Comparison of ENCODE assay signal across 31 cellular contexts in the genomic region with DNA sequence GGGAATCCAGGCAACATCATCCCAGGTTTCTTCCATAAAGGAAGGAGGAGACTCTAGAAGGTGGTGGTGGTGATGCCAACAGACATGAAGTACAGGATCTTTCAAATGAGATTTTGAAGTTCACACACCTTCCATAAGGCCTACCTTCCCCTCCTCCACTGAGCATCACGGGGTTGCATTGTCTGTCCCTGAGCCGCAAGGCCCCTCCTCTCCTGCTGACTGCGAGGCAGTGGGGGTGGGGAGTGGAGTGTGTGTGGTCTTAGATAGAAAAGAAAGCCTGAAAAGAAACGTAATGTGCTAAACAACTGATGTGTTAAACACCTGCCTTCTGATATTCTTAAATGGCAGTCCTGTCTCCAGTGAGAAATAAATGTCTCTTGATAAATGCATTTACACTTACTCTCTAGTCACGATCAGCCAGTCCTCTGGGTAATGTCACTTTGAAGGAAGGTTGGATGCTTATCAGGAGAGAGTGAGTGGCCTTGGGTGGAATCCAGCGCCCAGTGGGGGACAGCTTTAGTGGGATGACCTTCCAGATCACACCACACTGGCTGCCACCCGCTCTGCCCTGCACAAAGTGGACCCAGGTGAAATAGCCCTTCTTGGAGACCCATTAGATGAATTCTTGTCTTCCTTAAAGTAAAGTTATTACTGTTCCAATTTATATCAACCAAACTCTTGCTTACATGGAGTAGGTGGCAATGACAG. TPM values are rescaled to one million over a fixed set of nuclear protein-coding genes. Genes with fewer than 3 reads are reported as not detected.
DNase-seq lines count a peak whose midpoint lies in the region; ATAC-seq, FAIRE-seq and TF ChIP-seq lines count a peak whose summit lies in the region.
"Had no signal": no experiment of that assay in that cellular context is flagged by ENCODE, and none has a peak within 500 bp of the region (broad histone marks: within the 10 kb centered on the region; RNA-seq: fewer than 3 reads in every experiment).

No MANE protein-coding gene starts in this region.

- H3K23me2 ChIP-seq in H9 (ENCODE audit: insufficient read length, low read depth, low read length, poor library complexity, severe bottlenecking) = no peaks in the 10 kb centered on the region

- no peak overlapping the region for H2BK12ac ChIP-seq in H9 (ENCODE audit: insufficient read length, low read depth, low read length)

- H2BK20ac ChIP-seq in H9 (ENCODE audit: low read depth, low read length, poor library complexity, severe bottlenecking) = no peak overlapping the region

- POLR2A ChIA-PET in A549 (lab: Yijun Ruan, JAX) = no interaction called here

- 83% methylated on average over 7 of the region's 7 CpGs for WGBS in A549 (ENCODE audit: missing lambda C conversion rate)
- WGBS in H9 (ENCODE audit: extremely low coverage, insufficient read length, low lambda C conversion rate) = no CpG with 5 or more reads among the region's 7 CpGs
- WGBS in endodermal cell (ENCODE audit: insufficient coverage in 1 of 2, insufficient read length in 1 of 2), 2 experiments = 43 to 48% methylated on average over 3 to 7 of the region's 7 CpGs
- WGBS in mesendoderm (ENCODE audit: extremely low coverage, insufficient coverage, low lambda C conversion rate) = no CpG with 5 or more reads among the region's 7 CpGs
- 63 to 68% methylated on average over 7 of the region's 7 CpGs for WGBS in lower leg skin, 2 donors

- H3K4me2 ChIP-seq in A549 (no peak overlapping the region), H9 (ENCODE audit: insufficient read depth, insufficient read length, low read length) (no peak overlapping the region), mesendoderm (ENCODE audit: low read length) (no peak overlapping the region)

- H3K4me3 Mint-ChIP-seq in H9 (no peak overlapping the region; a peak in 1 of 5 replicates), endodermal cell (no peak overlapping the region)
- H3K4me3 Mint-ChIP-seq: activated CD4-positive, alpha-beta memory T cell treated with anti-CD3 and anti-CD28 coated beads for 36 hours; activated T-helper 1 cell treated with anti-CD3 and anti-CD28 coated beads, Interleukin-12 subunit alpha, Interleukin-12 subunit beta, Interleukin-2, Interleukin-4 antibody, amounts not matched to agents 30 ng/mL and 10 ng/mL and 1 ng/mL, durations not matched to agents 14 hours and 24 hours and 36 hours; effector memory CD8-positive, alpha-beta T cell; nephron had no signal

- no peak overlapping the region for H2BK5ac ChIP-seq in H9 (ENCODE audit: insufficient read length, low read length)
- no peak overlapping the region for H2BK5ac ChIP-seq in mesendoderm (ENCODE audit: low read length)

- H3K36me3 Mint-ChIP-seq in H9 (ENCODE audit: insufficient read depth in 1 of 3, low read depth in 3 of 3) (no peaks in the 10 kb centered on the region), endodermal cell (ENCODE audit: low read depth) (no peaks in the 10 kb centered on the region)
- H3K36me3 Mint-ChIP-seq: activated CD4-positive, alpha-beta memory T cell treated with anti-CD3 and anti-CD28 coated beads for 36 hours had no signal

- H3K4me1 Mint-ChIP-seq in H9 (peaks cover 15 to 16% of the 10 kb centered on the region in 2 experiments), endodermal cell (peaks cover 15% of the 10 kb centered on the region)
- H3K4me1 Mint-ChIP-seq: nephron had no signal

- no peak for FAIRE-seq in A549 (lab: Jason Lieb, UNC)
- FAIRE-seq: GM12892, K562 had no signal

- H4K8ac ChIP-seq in H9 (replicated peaks; ENCODE audit: insufficient read length, low read depth, low read length) (no peak overlapping the region), mesendoderm (ENCODE audit: low read depth, low read length) (no peak overlapping the region)

- intact Hi-C loops in lower leg skin (cut with DNase I; ENCODE audit: low total_unique reads) (loop anchor here (10.0 kb wide), 1 partner anchor 114 kb away; no protein-coding TSS in a partner anchor), lower lobe of right lung (cut with DNase I) (no loop called here)

- TF ChIP-seq EP300 in A549 (IDR thresholded peaks at IDR 0.05) = no peak

- H3K79me1 ChIP-seq in H9 (ENCODE audit: insufficient read depth, low read depth, low read length, poor library complexity, severe bottlenecking) = no peaks in the 10 kb centered on the region
- no peaks in the 10 kb centered on the region for H3K79me1 ChIP-seq in mesendoderm (ENCODE audit: low read length)

- CTCF ChIA-PET in A549 (lab: Yijun Ruan, JAX) = interaction anchor here (1.3 kb wide), 1 partner anchor 11 kb away, joined by 4 read pairs; no protein-coding TSS in a partner anchor

- H3K4me3 ChIP-seq in A549 = no peak overlapping the region
- peak overlapping the region; percentile 23 for H3K4me3 ChIP-seq in endodermal cell (ENCODE audit: low read length)
- H3K4me3 ChIP-seq in mesendoderm (ENCODE audit: low read length) = no peak overlapping the region
- H3K4me3 ChIP-seq in lower leg skin (ENCODE audit: low read depth, poor library complexity, severe bottlenecking) = no peak overlapping the region
- H3K4me3 ChIP-seq in lower lobe of right lung = no peak overlapping the region
- H3K4me3 ChIP-seq: K562, stomach had no signal

- no peak overlapping the region for H2AK5ac ChIP-seq in H9 (ENCODE audit: insufficient read length, low read length)
- H2AK5ac ChIP-seq in mesendoderm (ENCODE audit: low read length) = no peak overlapping the region

- DNase-seq in A549 (ENCODE audit: low read depth in 1 of 2, low spot score in 1 of 2) (no peak), H9 (peak; percentile 45), endodermal cell (peak; percentile 73), mesendoderm (peak; percentile 64), lower leg skin (ENCODE audit: low spot score in 2 of 2) (no peak), T-helper 2 cell (no peak), lower lobe of right lung (no peak)
- DNase-seq: activated CD4-positive, alpha-beta memory T cell treated with anti-CD3 and anti-CD28 coated beads for 36 hours; activated CD4-positive, alpha-beta T cell treated with anti-CD3 and anti-CD28 coated beads for 1 hour; activated naive CD4-positive, alpha-beta T cell treated with Interleukin-2 at 50 U/mL for 16 hours; central memory CD4-positive, alpha-beta T cell; cortex of kidney; effector memory CD8-positive, alpha-beta T cell; erythroblast; glutamatergic neuron; mammary epithelial cell; NCI-H1048; NCI-H524; NK-92 treated with Interleukin-12 subunit alpha and Interleukin-12 subunit beta, amount 100 ng/mL, for 24 hours; SHP77; stimulated activated CD4-positive, alpha-beta T cell treated with anti-CD3 and anti-CD28 coated beads, Interleukin-1b, Interleukin-23, amount 100 ng/mL, for 48 hours; stomach had no signal

- H3K27me3 ChIP-seq in H9 (ENCODE audit: insufficient read depth, low read length) (no peaks in the 10 kb centered on the region), endodermal cell (ENCODE audit: control insufficient read depth, insufficient read depth, low read length, poor library complexity, severe bottlenecking) (no peaks in the 10 kb centered on the region), mesendoderm (ENCODE audit: insufficient read depth, low read length, poor library complexity) (no peaks in the 10 kb centered on the region), lower lobe of right lung (ENCODE audit: low read depth) (no peaks in the 10 kb centered on the region)
- H3K27me3 ChIP-seq: stomach had no signal

- H4K20me1 ChIP-seq in H9 (ENCODE audit: control insufficient read depth, insufficient read depth, insufficient read length) = no peaks in the 10 kb centered on the region

- H2AFZ ChIP-seq in H9 (ENCODE audit: low read length) = no peak overlapping the region
- H2AFZ ChIP-seq: parathyroid adenoma had no signal

- H3K23ac ChIP-seq in H9 (ENCODE audit: insufficient read length, low read depth, low read length) = no peak overlapping the region
- no peak overlapping the region for H3K23ac ChIP-seq in mesendoderm (ENCODE audit: low read length)

- H3K9me3 Mint-ChIP-seq in H9 = no peaks in the 10 kb centered on the region
- H3K9me3 Mint-ChIP-seq in endodermal cell = no peaks in the 10 kb centered on the region
- H3K9me3 Mint-ChIP-seq: activated CD4-positive, alpha-beta memory T cell treated with anti-CD3 and anti-CD28 coated beads for 36 hours; activated T-helper 1 cell treated with anti-CD3 and anti-CD28 coated beads, Interleukin-12 subunit alpha, Interleukin-12 subunit beta, Interleukin-2, Interleukin-4 antibody, amounts not matched to agents 30 ng/mL and 10 ng/mL and 1 ng/mL, durations not matched to agents 14 hours and 24 hours and 36 hours; effector memory CD8-positive, alpha-beta T cell; nephron had no signal

- H3K27ac ChIP-seq in A549 = peak overlapping the region; percentile 13 to 57; a peak in 4 of 6 replicates
- H3K27ac ChIP-seq in H9 (ENCODE audit: insufficient read length, low read depth, low read length) = no peak overlapping the region
- H3K27ac ChIP-seq in endodermal cell (ENCODE audit: low read depth, low read length) = no peak overlapping the region
- no peak overlapping the region for H3K27ac ChIP-seq in mesendoderm (ENCODE audit: low read depth, low read length)
- no peak overlapping the region for H3K27ac ChIP-seq in lower lobe of right lung
- H3K27ac ChIP-seq: parathyroid adenoma, stomach had no signal

- no peak overlapping the region for H3K4ac ChIP-seq in H9 (ENCODE audit: low read depth, low read length)
- H3K4ac ChIP-seq in mesendoderm (ENCODE audit: low read depth, low read length) = no peak overlapping the region

- no peak overlapping the region for H4K91ac ChIP-seq in H9 (ENCODE audit: insufficient read length, low read depth, low read length)

- TF ChIP-seq CTCF in A549 (IDR thresholded peaks at IDR 0.05) (no peak), H9 (conservative IDR thresholded peaks at IDR 0.05) (no peak), endodermal cell (conservative IDR thresholded peaks at IDR 0.05) (no peak), lower leg skin (IDR thresholded peaks at IDR 0.05) (no peak), lower lobe of right lung (IDR thresholded peaks at IDR 0.05) (no peak)

- no peak overlapping the region for H3K14ac ChIP-seq in H9 (ENCODE audit: insufficient read depth, low read length)

- TF ChIP-seq POLR2A in A549 (IDR thresholded peaks at IDR 0.05; ENCODE audit: low read length) (no peak), lower leg skin (IDR thresholded peaks at IDR 0.05) (no peak)

- no peak overlapping the region for H4K5ac ChIP-seq in H9 (ENCODE audit: insufficient read length, low read depth, low read length)
- no peak overlapping the region for H4K5ac ChIP-seq in mesendoderm (ENCODE audit: low read length)

- no peaks in the 10 kb centered on the region for H3K79me2 ChIP-seq in H9 (ENCODE audit: insufficient read depth, low read length)
- H3K79me2 ChIP-seq in mesendoderm (ENCODE audit: control insufficient read depth, insufficient read depth, low read length) = no peaks in the 10 kb centered on the region
- H3K79me2 ChIP-seq: parathyroid adenoma had no signal

- no peak for ATAC-seq in A549
- no peak for ATAC-seq in lower lobe of right lung
- ATAC-seq: effector memory CD8-positive, alpha-beta T cell; K562 had no signal

- H3K36me3 ChIP-seq in endodermal cell (ENCODE audit: control insufficient read depth, insufficient read depth, low read length) (no peaks in the 10 kb centered on the region), mesendoderm (ENCODE audit: control insufficient read depth, insufficient read depth, low read length) (no peaks in the 10 kb centered on the region), lower lobe of right lung (no peaks in the 10 kb centered on the region)
- H3K36me3 ChIP-seq: stomach had no signal

- H3T11ph ChIP-seq in H9 (ENCODE audit: low read length) = no peak overlapping the region

- TF ChIP-seq RAD21 in A549 (conservative IDR thresholded peaks at IDR 0.05 in 1 of 2, IDR thresholded peaks at IDR 0.05 in 1 of 2) = no peak

- 0 out of 7 replicates have a peak overlapping the region, but pooled peaks of 1 of the 3 experiments have one; percentile 27 for H3K27ac Mint-ChIP-seq in H9
- H3K27ac Mint-ChIP-seq in endodermal cell = no peak overlapping the region
- H3K27ac Mint-ChIP-seq: activated CD4-positive, alpha-beta memory T cell treated with anti-CD3 and anti-CD28 coated beads for 36 hours; activated T-helper 1 cell treated with anti-CD3 and anti-CD28 coated beads, Interleukin-12 subunit alpha, Interleukin-12 subunit beta, Interleukin-2, Interleukin-4 antibody, amounts not matched to agents 30 ng/mL and 10 ng/mL and 1 ng/mL, durations not matched to agents 14 hours and 24 hours and 36 hours; effector memory CD8-positive, alpha-beta T cell; nephron had no signal

- no peak overlapping the region for H2BK120ac ChIP-seq in H9 (ENCODE audit: low read depth, low read length, poor library complexity, severe bottlenecking)
- H2BK120ac ChIP-seq in mesendoderm (ENCODE audit: low read depth, low read length) = no peak overlapping the region

- H2BK15ac ChIP-seq in H9 (ENCODE audit: low read depth, low read length) (no peak overlapping the region), mesendoderm (replicated peaks; ENCODE audit: low read depth) (no peak overlapping the region)

- H3K18ac ChIP-seq in H9 (ENCODE audit: insufficient read length, low read depth, low read length) (no peak overlapping the region), mesendoderm (ENCODE audit: low read length) (no peak overlapping the region)

- peaks cover 17% of the 10 kb centered on the region for H3K4me1 ChIP-seq in A549
- H3K4me1 ChIP-seq in H9 (ENCODE audit: insufficient read depth, low read length) = peaks cover 8% of the 10 kb centered on the region; the same call in 1 of the 2 replicates
- H3K4me1 ChIP-seq in endodermal cell (ENCODE audit: control insufficient read depth, insufficient read depth, low read length) = peaks cover 9% of the 10 kb centered on the region
- H3K4me1 ChIP-seq in mesendoderm (ENCODE audit: control insufficient read depth, low read depth, low read length) = peaks cover 9% of the 10 kb centered on the region
- peaks cover 6% of the 10 kb centered on the region for H3K4me1 ChIP-seq in lower lobe of right lung
- H3K4me1 ChIP-seq: parathyroid adenoma had no signal

- H3K56ac ChIP-seq in H9 (ENCODE audit: insufficient read length, low read depth, low read length) (no peak overlapping the region), mesendoderm (ENCODE audit: low read length) (peak overlapping the region; percentile 60)

- H3K9me3 ChIP-seq in A549 (no peaks in the 10 kb centered on the region), H9 (ENCODE audit: control insufficient read depth, low read depth, low read length) (no peaks in the 10 kb centered on the region), endodermal cell (ENCODE audit: control insufficient read depth, low read length) (no peaks in the 10 kb centered on the region), lower lobe of right lung (no peaks in the 10 kb centered on the region)
- H3K9me3 ChIP-seq: stomach had no signal

- H3K27me3 Mint-ChIP-seq in H9 (ENCODE audit: low read depth) = peaks cover 2% of the 10 kb centered on the region; the same call in 1 of the 2 replicates
- H3K27me3 Mint-ChIP-seq in endodermal cell (ENCODE audit: insufficient read depth) = no peaks in the 10 kb centered on the region
- H3K27me3 Mint-ChIP-seq: activated CD4-positive, alpha-beta memory T cell treated with anti-CD3 and anti-CD28 coated beads for 36 hours had no signal

- H3K9ac ChIP-seq in H9 (ENCODE audit: extremely low read depth, insufficient read length, low read length) (no peak overlapping the region), endodermal cell (ENCODE audit: extremely low read depth, low read length, poor library complexity, severe bottlenecking) (no peak overlapping the region), mesendoderm (ENCODE audit: low read length) (no peak overlapping the region)
- H3K9ac ChIP-seq: parathyroid adenoma had no signal

RNA-seq across cellular contexts. Expression of gene SCYGR5, which starts 5.4 kb away (rescaled TPM):
- polyA plus RNA-seq in A549 (2011; rRNA removed) (not detected in 2 replicates), A549 (2017; fragmentation: RNase III; extraction: RNeasy Plus Mini Kit Qiagen cat#74134 plus additional on column Dnase treatment) (not detected in 3 replicates)
- not detected in 2 replicates for polyA plus RNA-seq in A549 (2012; cell fraction: cytosol; rRNA removed)
- polyA plus RNA-seq in A549 (2012; cell fraction: nucleus; rRNA removed) = not detected in 2 replicates
- polyA minus RNA-seq in A549 (2011; rRNA and poly(A)+ RNA removed) = not detected in 2 replicates
- total RNA-seq in H9 (2021) (not detected in 2 replicates), endodermal cell (not detected), lower leg skin (not detected), lower lobe of right lung (not detected)
- not detected for polyA plus RNA-seq in endodermal cell (2013, experiment 1 of 2)
- polyA plus RNA-seq in endodermal cell (2013, experiment 2 of 2) = not detected
- not detected for polyA plus RNA-seq in mesendoderm (2013, experiment 1 of 2)
- not detected for polyA plus RNA-seq in mesendoderm (2013, experiment 2 of 2)
- total RNA-seq: activated CD4-positive, alpha-beta memory T cell treated with anti-CD3 and anti-CD28 coated beads for 36 hours; activated T-helper 1 cell treated with anti-CD3 and anti-CD28 coated beads, Interleukin-12 subunit alpha, Interleukin-12 subunit beta, Interleukin-2, Interleukin-4 antibody, amounts not matched to agents 30 ng/mL and 10 ng/mL and 1 ng/mL, durations not matched to agents 14 hours and 24 hours and 36 hours; K562; mammary epithelial cell; stomach; T-helper 2 cell treated with Interferon-gamma antibody and Interleukin-4, amounts not matched to agents 100 ng/mL and 5 ng/mL, for 36 hours had no signal
- polyA plus RNA-seq: AG04450, BJ, K562, mammary epithelial cell, stomach, thymus had no signal

RNA-seq across cellular contexts. Expression of gene SCYGR4, which starts 43.9 kb away (rescaled TPM):
- polyA plus RNA-seq in A549 (2011; rRNA removed) = not detected in 2 replicates
- polyA plus RNA-seq in A549 (2012; cell fraction: cytosol; rRNA removed) = not detected in 2 replicates
- 0.06 TPM in 2 replicates for polyA plus RNA-seq in A549 (2012; cell fraction: nucleus; rRNA removed)
- polyA plus RNA-seq in A549 (2017; fragmentation: RNase III; extraction: RNeasy Plus Mini Kit Qiagen cat#74134 plus additional on column Dnase treatment) = not detected in 3 replicates
- polyA minus RNA-seq in A549 (2011; rRNA and poly(A)+ RNA removed) = not detected in 2 replicates
- not detected in 2 replicates for total RNA-seq in H9 (2021)
- not detected for total RNA-seq in endodermal cell
- polyA plus RNA-seq in endodermal cell (2013, experiment 1 of 2) = not detected
- polyA plus RNA-seq in endodermal cell (2013, experiment 2 of 2) = not detected
- not detected for polyA plus RNA-seq in mesendoderm (2013, experiment 1 of 2)
- polyA plus RNA-seq in mesendoderm (2013, experiment 2 of 2) = not detected
- 1 to 10 TPM in 1 of 4 donors, not detected in 3; 5.1 TPM for total RNA-seq in lower leg skin
- not detected for total RNA-seq in lower lobe of right lung
- total RNA-seq: activated CD4-positive, alpha-beta memory T cell treated with anti-CD3 and anti-CD28 coated beads for 36 hours; activated T-helper 1 cell treated with anti-CD3 and anti-CD28 coated beads, Interleukin-12 subunit alpha, Interleukin-12 subunit beta, Interleukin-2, Interleukin-4 antibody, amounts not matched to agents 30 ng/mL and 10 ng/mL and 1 ng/mL, durations not matched to agents 14 hours and 24 hours and 36 hours; K562; mammary epithelial cell; stomach; T-helper 2 cell treated with Interferon-gamma antibody and Interleukin-4, amounts not matched to agents 100 ng/mL and 5 ng/mL, for 36 hours had no signal
- polyA plus RNA-seq: AG04450, BJ, mammary epithelial cell, stomach, thymus had no signal

RNA-seq across cellular contexts. Expression of gene SCYGR3, which starts 46.5 kb away (rescaled TPM):
- not detected in 2 replicates for polyA plus RNA-seq in A549 (2011; rRNA removed)
- not detected in 2 replicates for polyA plus RNA-seq in A549 (2012; cell fraction: cytosol; rRNA removed)
- polyA plus RNA-seq in A549 (2012; cell fraction: nucleus; rRNA removed) = not detected in 2 replicates
- polyA plus RNA-seq in A549 (2017; fragmentation: RNase III; extraction: RNeasy Plus Mini Kit Qiagen cat#74134 plus additional on column Dnase treatment) = not detected in 3 replicates
- polyA minus RNA-seq in A549 (2011; rRNA and poly(A)+ RNA removed) = not detected in 2 replicates
- total RNA-seq in H9 (2021) = not detected in 2 replicates
- not detected for total RNA-seq in endodermal cell
- not detected for polyA plus RNA-seq in endodermal cell (2013, experiment 1 of 2)
- polyA plus RNA-seq in endodermal cell (2013, experiment 2 of 2) = not detected
- polyA plus RNA-seq in mesendoderm (2013, experiment 1 of 2) = not detected
- polyA plus RNA-seq in mesendoderm (2013, experiment 2 of 2) = not detected
- total RNA-seq in lower leg skin = 1 to 10 TPM in 1 of 4 donors, not detected in 3; 5.7 TPM
- total RNA-seq in lower lobe of right lung = not detected
- total RNA-seq: activated CD4-positive, alpha-beta memory T cell treated with anti-CD3 and anti-CD28 coated beads for 36 hours; activated T-helper 1 cell treated with anti-CD3 and anti-CD28 coated beads, Interleukin-12 subunit alpha, Interleukin-12 subunit beta, Interleukin-2, Interleukin-4 antibody, amounts not matched to agents 30 ng/mL and 10 ng/mL and 1 ng/mL, durations not matched to agents 14 hours and 24 hours and 36 hours; K562; mammary epithelial cell; stomach; T-helper 2 cell treated with Interferon-gamma antibody and Interleukin-4, amounts not matched to agents 100 ng/mL and 5 ng/mL, for 36 hours had no signal
- polyA plus RNA-seq: AG04450, BJ, K562, mammary epithelial cell, stomach, thymus had no signal

RNA-seq across cellular contexts. Expression of gene SLC19A3, which starts 56.7 kb away (rescaled TPM):
- polyA plus RNA-seq in A549 (2011; rRNA removed) (7.6 and 8.8 TPM in 2 replicates), A549 (2017; fragmentation: RNase III; extraction: RNeasy Plus Mini Kit Qiagen cat#74134 plus additional on column Dnase treatment) (2.2 to 2.8 TPM (median 2.7 TPM) in 3 replicates)
- polyA plus RNA-seq in A549 (2012; cell fraction: cytosol; rRNA removed) = 2.6 and 3.2 TPM in 2 replicates
- polyA plus RNA-seq in A549 (2012; cell fraction: nucleus; rRNA removed) = 7.2 and 9.5 TPM in 2 replicates
- 20.8 and 23.6 TPM in 2 replicates for polyA minus RNA-seq in A549 (2011; rRNA and poly(A)+ RNA removed)
- total RNA-seq in H9 (2021) (1.8 and 2.3 TPM in 2 replicates), endodermal cell (1 to 10 TPM in 1 of 2 donors, under 1 TPM in 1; 0.68 to 1.1 TPM), lower leg skin (1 to 10 TPM in 3 of 4 donors, under 1 TPM in 1; 0.47 to 5.6 (median 2.9) TPM), lower lobe of right lung (40.7 TPM)
- polyA plus RNA-seq in endodermal cell (2013, experiment 1 of 2) = 1.5 TPM
- 0.41 TPM for polyA plus RNA-seq in endodermal cell (2013, experiment 2 of 2)
- polyA plus RNA-seq in mesendoderm (2013, experiment 1 of 2) = 3.5 TPM
- polyA plus RNA-seq in mesendoderm (2013, experiment 2 of 2) = 3.0 TPM
- total RNA-seq: activated CD4-positive, alpha-beta memory T cell treated with anti-CD3 and anti-CD28 coated beads for 36 hours; activated T-helper 1 cell treated with anti-CD3 and anti-CD28 coated beads, Interleukin-12 subunit alpha, Interleukin-12 subunit beta, Interleukin-2, Interleukin-4 antibody, amounts not matched to agents 30 ng/mL and 10 ng/mL and 1 ng/mL, durations not matched to agents 14 hours and 24 hours and 36 hours; K562; T-helper 2 cell treated with Interferon-gamma antibody and Interleukin-4, amounts not matched to agents 100 ng/mL and 5 ng/mL, for 36 hours had no signal
- polyA plus RNA-seq: AG04450, BJ, K562 had no signal

Comparison
In these comparisons a context has a peak if more than half of its experiments do, and no peak if none do; other contexts are left out.
1. DNase-seq: peak in H9 (single experiment), endodermal cell (single experiment) and mesendoderm (single experiment); none in A549 (0 of 2), lower leg skin (0 of 2), T-helper 2 cell (0 of 5) and lower lobe of right lung (single experiment).
2. H3K27ac ChIP-seq: peak in A549 (2 of 2); none in H9 (single experiment), endodermal cell (single experiment), mesendoderm (single experiment) and lower lobe of right lung (single experiment).